ENCODE assay signal across 2 cellular contexts in genomic region chr15:40051616-40052415, GRCh38.
A peak's percentile ranks its signal among the peaks of the same experiment; 100 is the strongest.
TF ChIP-seq lines count a peak whose summit lies in the region.

No MANE protein-coding gene starts in this region.

TF ChIP-seq in IMR-90, 13 proteins besides CTCF, POLR2A, EP300 and RAD21:
- TF ChIP-seq MXI1 (IDR thresholded peaks at IDR 0.05; ENCODE audit: borderline replicate concordance, low read depth, low read length) (no peak), CHD1 (IDR thresholded peaks at IDR 0.05; ENCODE audit: low read depth, low read length) (no peak), FOS (IDR thresholded peaks at IDR 0.05; ENCODE audit: low read depth, low read length) (no peak), NFE2L2 (IDR thresholded peaks at IDR 0.05; ENCODE audit: low read depth, low read length) (no peak), BHLHE40 (IDR thresholded peaks at IDR 0.05; ENCODE audit: low read depth, low read length) (no peak), CEBPB (IDR thresholded peaks at IDR 0.05; ENCODE audit: low read depth, low read length) (no peak), USF2 (IDR thresholded peaks at IDR 0.05; ENCODE audit: low read depth, low read length) (no peak), RCOR1 (IDR thresholded peaks at IDR 0.05; ENCODE audit: insufficient replicate concordance, low read length) (no peak), ELK1 (IDR thresholded peaks at IDR 0.05; ENCODE audit: borderline replicate concordance, low read depth, low read length) (no peak), MAFK (IDR thresholded peaks at IDR 0.05; ENCODE audit: low read depth, low read length) (no peak), SMC3 (IDR thresholded peaks at IDR 0.05; ENCODE audit: low read depth, low read length) (no peak), MAZ (IDR thresholded peaks at IDR 0.05; ENCODE audit: borderline replicate concordance, low read depth, low read length) (no peak), RFX5 (IDR thresholded peaks at IDR 0.05; ENCODE audit: low read depth, low read length) (no peak)

TF ChIP-seq in K562, 482 proteins besides CTCF, POLR2A, EP300 and RAD21:
- TF ChIP-seq USF1 (CRISPR knock-in tag; IDR thresholded peaks at IDR 0.05) = peak; percentile 52
- TF ChIP-seq ZNF79 (CRISPR knock-in tag; IDR thresholded peaks at IDR 0.05; ENCODE audit: low read depth) = no peak
